ENCODE assay signal across 11 cellular contexts in genomic region chr13:44854264-44855060, GRCh38.
DNase-seq lines count a peak whose midpoint lies in the region; ATAC-seq and TF ChIP-seq lines count a peak whose summit lies in the region.
"Had no signal": no experiment of that assay in that cellular context is flagged by ENCODE, and none has a peak within 500 bp of the region (broad histone marks: within the 10 kb centered on the region; RNA-seq: fewer than 3 reads in every experiment).

No MANE protein-coding gene starts in this region.

- H3K36me3 Mint-ChIP-seq in T-cell, result no peaks in the 10 kb centered on the region

- no peaks in the 10 kb centered on the region for H3K4me1 ChIP-seq in colonic mucosa

- H3K27ac Mint-ChIP-seq in T-cell, result no peak overlapping the region

- H3K9me3 Mint-ChIP-seq in T-cell, result no peaks in the 10 kb centered on the region

- intact Hi-C loops in Right ventricle myocardium inferior (cut with DNase I) (loop anchor here (2.0 to 5.0 kb wide), 3 partner anchors 16 to 277 kb away; partner anchors contain the start of gene TSC22D1), cardiac septum (cut with DNase I) (loop anchor here (10.0 kb wide), 1 partner anchor 100 kb away; no protein-coding TSS in a partner anchor), colonic mucosa (cut with DNase I) (no loop called here)

- H3K27ac ChIP-seq in colonic mucosa, result peak overlapping the region; percentile 72

- no peak for TF ChIP-seq CTCF in colonic mucosa (IDR thresholded peaks at IDR 0.05)

- no peaks in the 10 kb centered on the region for H3K27me3 ChIP-seq in colonic mucosa

- no peaks in the 10 kb centered on the region for H3K9me3 ChIP-seq in colonic mucosa

- POLR2A ChIA-PET in T-cell (lab: Charles Lee), result no interaction called here

- no peak overlapping the region for H3K4me3 Mint-ChIP-seq in T-cell

- peaks cover 28 to 30% of the 10 kb centered on the region in 2 donors for H3K27me3 Mint-ChIP-seq in T-cell

- ATAC-seq in Right ventricle myocardium inferior (peak; percentile 95), T-cell (replicated peaks in 1 of 4) (no peak), GM21515 (IDR thresholded peaks at IDR 0.05; ENCODE audit: unreplicated experiment) (no peak)
- ATAC-seq: activated CD4-positive, CD25-positive, alpha-beta regulatory T cell treated with anti-CD3 and anti-CD28 coated beads, Interleukin-2, amount 50 U/mL, for 24 hours had no signal

- CTCF ChIA-PET in T-cell (lab: Charles Lee), result no interaction called here

- H3K4me1 Mint-ChIP-seq in T-cell, result no peaks in the 10 kb centered on the region

- no peak overlapping the region for H3K4me3 ChIP-seq in colonic mucosa

- DNase-seq in Right ventricle myocardium inferior (ENCODE audit: missing footprints) (peak; percentile 75), cardiac septum (ENCODE audit: low spot score) (no peak), colonic mucosa (peak; percentile 64), mucosa of gallbladder (ENCODE audit: low spot score) (peak; percentile 28), T-cell (no peak)
- DNase-seq in stimulated activated CD4-positive, alpha-beta T cell treated with anti-CD3 and anti-CD28 coated beads, Interleukin-4, amount 100 ng/mL, for 1 hour, result no peak
- DNase-seq in stimulated activated naive CD4-positive, alpha-beta T cell treated with Interleukin-2 at 50 U/mL for 16 hours (lab: John Stamatoyannopoulos, UW), result no peak
- DNase-seq: activated effector memory CD4-positive, alpha-beta T cell treated with Interleukin-2 at 50 U/mL for 16 hours; posterior cingulate gyrus had no signal

- no peaks in the 10 kb centered on the region for H3K36me3 ChIP-seq in colonic mucosa

- peak overlapping the region in 1 of 2 donors; percentile 36 for H3K9ac ChIP-seq in colonic mucosa (ENCODE audit: low read depth in 2 of 2, low read length in 2 of 2)

Comparison
In these comparisons a context has a peak if more than half of its experiments do, and no peak if none do; other contexts are left out.
1. DNase-seq: peak in Right ventricle myocardium inferior (single experiment), colonic mucosa (single experiment) and mucosa of gallbladder (single experiment); none in cardiac septum (single experiment), stimulated activated CD4-positive, alpha-beta T cell treated with anti-CD3 and anti-CD28 coated beads, Interleukin-4, amount 100 ng/mL, for 1 hour (single experiment), T-cell (0 of 34) and stimulated activated naive CD4-positive, alpha-beta T cell treated with Interleukin-2 at 50 U/mL for 16 hours (single experiment).